In the genomic region with DNA sequence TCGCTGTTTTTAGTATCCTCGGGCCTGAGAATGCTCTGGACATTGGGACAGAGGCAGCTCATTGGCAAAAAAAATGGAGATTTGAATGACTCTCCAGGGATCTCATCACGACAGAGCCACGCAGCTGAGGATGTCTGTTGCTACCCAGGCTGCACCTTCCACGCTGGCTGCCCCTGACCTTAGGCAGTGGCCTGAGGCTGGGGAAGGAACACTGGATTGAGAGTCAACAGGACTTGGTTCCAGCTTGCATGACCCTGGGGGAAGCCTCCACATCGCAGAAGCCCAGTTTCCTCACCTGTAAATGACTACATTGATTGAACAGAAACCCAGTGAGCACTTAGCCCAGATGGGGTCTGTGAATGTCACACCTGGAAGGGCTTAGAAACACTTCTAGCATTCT, we compare ENCODE assay signal across 2 cellular contexts.
TF ChIP-seq lines count a peak whose summit lies in the region.

No MANE protein-coding gene starts in this region.

TF ChIP-seq in GM23338, 12 proteins besides CTCF, POLR2A, EP300 and RAD21 (continued from another document):
- TF ChIP-seq EZH2phosphoT487 (IDR thresholded peaks at IDR 0.05; ENCODE audit: unreplicated experiment) (no peak), ZNF331 (CRISPR knock-in tag; IDR thresholded peaks at IDR 0.05; ENCODE audit: low read depth) (no peak), NANOG (IDR thresholded peaks at IDR 0.05; ENCODE audit: borderline replicate concordance) (no peak), STAT1 (IDR thresholded peaks at IDR 0.05; ENCODE audit: unreplicated experiment) (no peak), JUNB (IDR thresholded peaks at IDR 0.05; ENCODE audit: unreplicated experiment) (no peak), EZH2 (IDR thresholded peaks at IDR 0.05; ENCODE audit: low read depth, unreplicated experiment) (no peak), POLR2AphosphoS5 (IDR thresholded peaks at IDR 0.05; ENCODE audit: low read depth) (no peak), CREB1 (CRISPR knock-in tag; IDR thresholded peaks at IDR 0.05; ENCODE audit: low read depth) (no peak), ZNF114 (CRISPR knock-in tag; IDR thresholded peaks at IDR 0.05) (no peak)
- TF ChIP-seq, protein P1, sequence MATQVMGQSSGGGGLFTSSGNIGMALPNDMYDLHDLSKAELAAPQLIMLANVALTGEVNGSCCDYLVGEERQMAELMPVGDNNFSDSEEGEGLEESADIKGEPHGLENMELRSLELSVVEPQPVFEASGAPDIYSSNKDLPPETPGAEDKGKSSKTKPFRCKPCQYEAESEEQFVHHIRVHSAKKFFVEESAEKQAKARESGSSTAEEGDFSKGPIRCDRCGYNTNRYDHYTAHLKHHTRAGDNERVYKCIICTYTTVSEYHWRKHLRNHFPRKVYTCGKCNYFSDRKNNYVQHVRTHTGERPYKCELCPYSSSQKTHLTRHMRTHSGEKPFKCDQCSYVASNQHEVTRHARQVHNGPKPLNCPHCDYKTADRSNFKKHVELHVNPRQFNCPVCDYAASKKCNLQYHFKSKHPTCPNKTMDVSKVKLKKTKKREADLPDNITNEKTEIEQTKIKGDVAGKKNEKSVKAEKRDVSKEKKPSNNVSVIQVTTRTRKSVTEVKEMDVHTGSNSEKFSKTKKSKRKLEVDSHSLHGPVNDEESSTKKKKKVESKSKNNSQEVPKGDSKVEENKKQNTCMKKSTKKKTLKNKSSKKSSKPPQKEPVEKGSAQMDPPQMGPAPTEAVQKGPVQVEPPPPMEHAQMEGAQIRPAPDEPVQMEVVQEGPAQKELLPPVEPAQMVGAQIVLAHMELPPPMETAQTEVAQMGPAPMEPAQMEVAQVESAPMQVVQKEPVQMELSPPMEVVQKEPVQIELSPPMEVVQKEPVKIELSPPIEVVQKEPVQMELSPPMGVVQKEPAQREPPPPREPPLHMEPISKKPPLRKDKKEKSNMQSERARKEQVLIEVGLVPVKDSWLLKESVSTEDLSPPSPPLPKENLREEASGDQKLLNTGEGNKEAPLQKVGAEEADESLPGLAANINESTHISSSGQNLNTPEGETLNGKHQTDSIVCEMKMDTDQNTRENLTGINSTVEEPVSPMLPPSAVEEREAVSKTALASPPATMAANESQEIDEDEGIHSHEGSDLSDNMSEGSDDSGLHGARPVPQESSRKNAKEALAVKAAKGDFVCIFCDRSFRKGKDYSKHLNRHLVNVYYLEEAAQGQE (IDR thresholded peaks at IDR 0.05; ENCODE audit: unreplicated experiment) = no peak
- TF ChIP-seq, protein P2, sequence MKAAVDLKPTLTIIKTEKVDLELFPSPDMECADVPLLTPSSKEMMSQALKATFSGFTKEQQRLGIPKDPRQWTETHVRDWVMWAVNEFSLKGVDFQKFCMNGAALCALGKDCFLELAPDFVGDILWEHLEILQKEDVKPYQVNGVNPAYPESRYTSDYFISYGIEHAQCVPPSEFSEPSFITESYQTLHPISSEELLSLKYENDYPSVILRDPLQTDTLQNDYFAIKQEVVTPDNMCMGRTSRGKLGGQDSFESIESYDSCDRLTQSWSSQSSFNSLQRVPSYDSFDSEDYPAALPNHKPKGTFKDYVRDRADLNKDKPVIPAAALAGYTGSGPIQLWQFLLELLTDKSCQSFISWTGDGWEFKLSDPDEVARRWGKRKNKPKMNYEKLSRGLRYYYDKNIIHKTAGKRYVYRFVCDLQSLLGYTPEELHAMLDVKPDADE (IDR thresholded peaks at IDR 0.05) = no peak

TF ChIP-seq in HepG2, 621 proteins besides CTCF, POLR2A, EP300 and RAD21 (continued from another document):
- TF ChIP-seq RBM39 (IDR thresholded peaks at IDR 0.05; ENCODE audit: low read depth, low read length, poor library complexity, severe bottlenecking) = no peak
- TF ChIP-seq RAD51 (IDR thresholded peaks at IDR 0.05; ENCODE audit: borderline replicate concordance) = no peak
- no peak for TF ChIP-seq EZH2 (conservative IDR thresholded peaks at IDR 0.05; ENCODE audit: low read depth, low read length)
- TF ChIP-seq ZNF335 (CRISPR knock-in tag; IDR thresholded peaks at IDR 0.05) = no peak
- TF ChIP-seq MEIS2 (CRISPR knock-in tag; IDR thresholded peaks at IDR 0.05) = no peak
- no peak for TF ChIP-seq ZKSCAN5 (CRISPR knock-in tag; IDR thresholded peaks at IDR 0.05)
- no peak for TF ChIP-seq ZNF652 (CRISPR knock-in tag; IDR thresholded peaks at IDR 0.05; ENCODE audit: borderline replicate concordance, low read depth)
- TF ChIP-seq ARNTL (CRISPR knock-in tag; IDR thresholded peaks at IDR 0.05) = no peak
- no peak for TF ChIP-seq HDAC2 (CRISPR knock-in tag; IDR thresholded peaks at IDR 0.05)
- no peak for TF ChIP-seq YY1 (IDR thresholded peaks at IDR 0.05; ENCODE audit: insufficient read depth, insufficient replicate concordance, low read depth, low read length)
- TF ChIP-seq ZNF12 (CRISPR knock-in tag; IDR thresholded peaks at IDR 0.05) = no peak
- TF ChIP-seq, protein P3, sequence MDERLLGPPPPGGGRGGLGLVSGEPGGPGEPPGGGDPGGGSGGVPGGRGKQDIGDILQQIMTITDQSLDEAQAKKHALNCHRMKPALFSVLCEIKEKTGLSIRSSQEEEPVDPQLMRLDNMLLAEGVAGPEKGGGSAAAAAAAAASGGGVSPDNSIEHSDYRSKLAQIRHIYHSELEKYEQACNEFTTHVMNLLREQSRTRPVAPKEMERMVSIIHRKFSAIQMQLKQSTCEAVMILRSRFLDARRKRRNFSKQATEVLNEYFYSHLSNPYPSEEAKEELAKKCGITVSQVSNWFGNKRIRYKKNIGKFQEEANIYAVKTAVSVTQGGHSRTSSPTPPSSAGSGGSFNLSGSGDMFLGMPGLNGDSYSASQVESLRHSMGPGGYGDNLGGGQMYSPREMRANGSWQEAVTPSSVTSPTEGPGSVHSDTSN (CRISPR knock-in tag; IDR thresholded peaks at IDR 0.05) = no peak
